In genomic region chr5:137822158-137822764, GRCh38 we compare ENCODE assay signal across 9 cellular contexts. TPM values are rescaled to one million over a fixed set of nuclear protein-coding genes. Genes with fewer than 3 reads are reported as not detected.
DNase-seq lines count a peak whose midpoint lies in the region; ATAC-seq, FAIRE-seq and TF ChIP-seq lines count a peak whose summit lies in the region.
"Had no signal": no experiment of that assay in that cellular context is flagged by ENCODE, and none has a peak within 500 bp of the region (broad histone marks: within the 10 kb centered on the region; RNA-seq: fewer than 3 reads in every experiment).

No MANE protein-coding gene starts in this region.

- no peaks in the 10 kb centered on the region for H3K36me3 ChIP-seq in H1 (ENCODE audit: control insufficient read depth in 2 of 4, insufficient read depth in 4 of 4, low read length in 3 of 4)

- H3K4me2 ChIP-seq in A549 = no peak overlapping the region
- no peak overlapping the region; a peak in 1 of 4 replicates for H3K4me2 ChIP-seq in H1 (ENCODE audit: insufficient read depth in 1 of 2, low read depth in 2 of 2, low read length in 2 of 2)

- H3K27ac ChIP-seq in A549 (no peak overlapping the region), H1 (ENCODE audit: low read depth, low read length) (no peak overlapping the region)

- H4K91ac ChIP-seq in H1 (replicated peaks; ENCODE audit: insufficient read length, low read length) = no peak overlapping the region

- no peak overlapping the region for H3K56ac ChIP-seq in H1 (replicated peaks; ENCODE audit: insufficient read length, low read depth, low read length)

- peak; percentile 84 to 94 for TF ChIP-seq RAD21 in A549 (conservative IDR thresholded peaks at IDR 0.05 in 1 of 2, IDR thresholded peaks at IDR 0.05 in 1 of 2)
- TF ChIP-seq RAD21 in H1 (IDR thresholded peaks at IDR 0.05 in 1 of 2, conservative IDR thresholded peaks at IDR 0.05 in 1 of 2; ENCODE audit: low read depth in 2 of 2, low read length in 2 of 2) = peak; percentile 88 to 90

- no peak overlapping the region for H3K14ac ChIP-seq in H1 (ENCODE audit: insufficient read length)

- H2BK15ac ChIP-seq in H1 (ENCODE audit: low read length) = no peak overlapping the region

- FAIRE-seq in A549 (lab: Jason Lieb, UNC) (no peak), H1 (lab: Jason Lieb, UNC) (peak; percentile 97)

- H3K4me1 ChIP-seq in A549 (peaks cover 26% of the 10 kb centered on the region), H1 (replicated peaks in 1 of 4; ENCODE audit: control insufficient read depth in 3 of 4, insufficient read depth in 4 of 4, low read length in 3 of 4) (peaks cover 0 to 4% (median 1%) of the 10 kb centered on the region in 4 experiments; a peak in 2 of 7 replicates)

- peaks cover 6% of the 10 kb centered on the region for H3K36me3 Mint-ChIP-seq in neural crest cell (ENCODE audit: low read depth)

- peaks cover 0 to 1% (median 0%) of the 10 kb centered on the region in 4 experiments; a peak in 1 of 7 replicates for H3K27me3 ChIP-seq in H1 (replicated peaks in 1 of 4; ENCODE audit: control insufficient read depth in 3 of 4, extremely low read depth in 1 of 4, insufficient read depth in 3 of 4, low read length in 3 of 4)

- 0 out of 2 replicates have a peak overlapping the region, but pooled peaks have one; percentile 36 for H2BK20ac ChIP-seq in H1 (ENCODE audit: low read length)

- ATAC-seq in A549 (peak; percentile 92 to 95), HG02970 (IDR thresholded peaks at IDR 0.05; ENCODE audit: low FRiP score, unreplicated experiment) (no peak), HG03457 (IDR thresholded peaks at IDR 0.05; ENCODE audit: unreplicated experiment) (no peak)

- H3K9me3 ChIP-seq in A549 = no peaks in the 10 kb centered on the region; the same call in 2 of the 3 replicates
- H3K9me3 ChIP-seq in H1 (ENCODE audit: insufficient read depth in 2 of 2, low read depth in 1 of 2, low read length in 1 of 2) = no peaks in the 10 kb centered on the region

- no peaks in the 10 kb centered on the region for H4K20me1 ChIP-seq in H1 (replicated peaks in 1 of 2; ENCODE audit: control insufficient read depth in 1 of 2, insufficient read depth in 2 of 2, low read length in 2 of 2)

- H3K4me3 ChIP-seq in A549 = no peak overlapping the region
- H3K4me3 ChIP-seq in GM12875 (ENCODE audit: low read depth, low read length) = no peak overlapping the region
- H3K4me3 ChIP-seq in H1 (ENCODE audit: extremely low read depth in 1 of 4, insufficient read depth in 2 of 4, low read depth in 3 of 4, low read length in 4 of 4) = no peak overlapping the region

- no peak overlapping the region for H4K5ac ChIP-seq in H1 (ENCODE audit: insufficient read length, low read depth, low read length)

- peaks cover 5% of the 10 kb centered on the region for H3K4me1 Mint-ChIP-seq in neural crest cell
- H3K4me1 Mint-ChIP-seq: central memory CD8-positive, alpha-beta T cell had no signal

- H3K23ac ChIP-seq in H1 (ENCODE audit: insufficient read length) = no peak overlapping the region

- H3K79me2 ChIP-seq in H1 (ENCODE audit: control insufficient read depth in 1 of 2, insufficient read depth in 2 of 2, low read length in 2 of 2) = no peaks in the 10 kb centered on the region

- no peak overlapping the region for H2BK5ac ChIP-seq in H1 (ENCODE audit: low read depth, low read length)

- POLR2A ChIA-PET in A549 (lab: Yijun Ruan, JAX) (interaction anchor here (1.1 kb wide), 1 partner anchor 68 kb away, joined by 3 read pairs; the partner anchor contains the start of gene HNRNPA0), H1 (lab: Charles Lee; ENCODE audit: partially characterized antibody) (interaction anchor here (1.1 to 1.3 kb wide), 3 partner anchors 43 to 69 kb away, joined by 3 to 5 read pairs (median 5); partner anchors contain the start of gene HNRNPA0)

- H4K8ac ChIP-seq in H1 (ENCODE audit: extremely low read depth, insufficient read depth, low read length) = no peak overlapping the region

- H3K4ac ChIP-seq in H1 (replicated peaks; ENCODE audit: insufficient read length, low read depth, low read length) = no peak overlapping the region

- intact Hi-C loops in posterior vena cava (cut with DNase I) = no loop called here

- no peak overlapping the region for H2BK120ac ChIP-seq in H1 (replicated peaks; ENCODE audit: low read depth, low read length)

- TF ChIP-seq CTCF in A549 (IDR thresholded peaks at IDR 0.05) = peak; percentile 74
- peak; percentile 38; the same call in 1 of the 2 replicates for TF ChIP-seq CTCF in GM12875 (IDR thresholded peaks at IDR 0.05; ENCODE audit: borderline replicate concordance, insufficient read depth, low read depth, low read length)
- peak; percentile 7 to 80 (median 76) for TF ChIP-seq CTCF in H1 (IDR thresholded peaks at IDR 0.05; ENCODE audit: control extremely low read depth in 1 of 3, insufficient read depth in 1 of 3, low read depth in 1 of 3, low read length in 3 of 3)
- peak; percentile 66 for TF ChIP-seq CTCF in neural crest cell (conservative IDR thresholded peaks at IDR 0.05)

- peaks cover 7% of the 10 kb centered on the region for H3K9me3 Mint-ChIP-seq in neural crest cell

- no peak overlapping the region for H3K27ac Mint-ChIP-seq in neural crest cell (ENCODE audit: unreplicated experiment)

- DNase-seq in A549 (ENCODE audit: low read depth in 1 of 2, low spot score in 1 of 2) (peak; percentile 69 to 73), NOMO-1 (lab: John Stamatoyannopoulos, UW; ENCODE audit: unreplicated experiment in 2 of 2) (peak; percentile 6 to 66), H1 (ENCODE audit: low read depth in 1 of 2, low spot score in 2 of 2) (peak; percentile 39 to 60), neural crest cell (ENCODE audit: low read depth, low spot score) (peak; percentile 47), posterior vena cava (ENCODE audit: low spot score) (no peak)

- H3K18ac ChIP-seq in H1 (ENCODE audit: extremely low read depth, low read length) = no peak overlapping the region

- no peak overlapping the region for H3K4me3 Mint-ChIP-seq in neural crest cell
- H3K4me3 Mint-ChIP-seq: central memory CD8-positive, alpha-beta T cell had no signal

- H3K9ac ChIP-seq in H1 (replicated peaks in 1 of 4; ENCODE audit: extremely low read depth in 1 of 4, low read depth in 3 of 4, low read length in 3 of 4) = no peak overlapping the region

- H3K27me3 Mint-ChIP-seq in neural crest cell (ENCODE audit: low read depth) = peaks cover 4% of the 10 kb centered on the region
- H3K27me3 Mint-ChIP-seq: central memory CD8-positive, alpha-beta T cell had no signal

- H2BK12ac ChIP-seq in H1 (ENCODE audit: low read depth, low read length) = no peak overlapping the region

- no peak for TF ChIP-seq POLR2A in A549 (IDR thresholded peaks at IDR 0.05; ENCODE audit: low read length)
- TF ChIP-seq POLR2A in H1 (IDR thresholded peaks at IDR 0.05; ENCODE audit: control extremely low read depth in 1 of 2, low read depth in 2 of 2, low read length in 2 of 2) = no peak

- 44% methylated on average over 6 of the region's 6 CpGs for WGBS in A549 (ENCODE audit: missing lambda C conversion rate)
- 26% methylated on average over 6 of the region's 6 CpGs; no CpG with 5 or more reads in 1 of the 2 experiments for WGBS in H1 (ENCODE audit: extremely low coverage in 1 of 2, insufficient coverage in 1 of 2, insufficient read length in 1 of 2, insufficient replicate concordance in 2 of 2, low coverage in 1 of 2, low lambda C conversion rate in 2 of 2, missing lambda C conversion rate in 1 of 2), 2 experiments

- H2AK5ac ChIP-seq in H1 (ENCODE audit: low read depth, low read length) = no peak overlapping the region

- TF ChIP-seq EP300 in A549 (IDR thresholded peaks at IDR 0.05) = no peak
- no peak for TF ChIP-seq EP300 in H1 (IDR thresholded peaks at IDR 0.05; ENCODE audit: borderline replicate concordance in 1 of 2, low read depth in 2 of 2, low read length in 2 of 2)

- H3K79me1 ChIP-seq in H1 (ENCODE audit: low read depth, low read length) = no peaks in the 10 kb centered on the region

- peak overlapping the region; percentile 81 for H2AFZ ChIP-seq in H1 (ENCODE audit: low read length)

- no peaks in the 10 kb centered on the region for H3K23me2 ChIP-seq in H1 (ENCODE audit: low read depth, low read length)

- CTCF ChIA-PET in A549 (lab: Yijun Ruan, JAX) (interaction anchor here (0.7 to 8.8 kb wide), 28 partner anchors 9 to 193 kb away, joined by 3 to 129 read pairs (median 5); partner anchors contain the start of genes HNRNPA0 and MYOT), H1 (lab: Charles Lee; ENCODE audit: partially characterized antibody) (interaction anchor here (0.7 to 2.4 kb wide), 24 partner anchors 11 to 277 kb away, joined by 3 to 61 read pairs (median 4); partner anchors contain the start of gene KLHL3)

TF ChIP-seq in A549, 52 proteins besides CTCF, POLR2A, EP300 and RAD21 (continues in another document):
- TF ChIP-seq HES2 (IDR thresholded peaks at IDR 0.05) = no peak

TF ChIP-seq in H1, 55 proteins besides CTCF, POLR2A, EP300 and RAD21 (continues in another document):
- TF ChIP-seq NRF1 (IDR thresholded peaks at IDR 0.05; ENCODE audit: low read depth, low read length) = no peak

RNA-seq across cellular contexts. Expression of gene MYOT, which starts 45.4 kb away (rescaled TPM):
- polyA plus RNA-seq in A549 (2011; rRNA removed) = 0.08 and 0.13 TPM in 2 replicates
- polyA plus RNA-seq in A549 (2012; cell fraction: cytosol; rRNA removed) = not detected in 2 replicates
- polyA plus RNA-seq in A549 (2012; cell fraction: nucleus; rRNA removed) = not detected in 2 replicates
- polyA plus RNA-seq in A549 (2017; fragmentation: RNase III; extraction: RNeasy Plus Mini Kit Qiagen cat#74134 plus additional on column Dnase treatment) = not detected in 3 replicates
- polyA minus RNA-seq in A549 (2011; rRNA and poly(A)+ RNA removed) = not detected in 2 replicates
- not detected in 2 replicates for total RNA-seq in H1 (2021; fragmentation: NEBNext Ultra II Directional; extraction: Animal tissue kit (Norgen Biotek cat#: 25700))
- not detected in 2 replicates for polyA plus RNA-seq in H1 (2011; rRNA removed)
- not detected for polyA plus RNA-seq in H1 (2011; cell fraction: cytosol; rRNA removed)
- not detected for polyA plus RNA-seq in H1 (2011; cell fraction: nucleus; rRNA removed)
- polyA plus RNA-seq in H1 (2012, experiment 1 of 2) = not detected in 4 replicates
- polyA plus RNA-seq in H1 (2012, experiment 2 of 2) = not detected
- polyA plus RNA-seq in H1 (2013, experiment 1 of 2) = not detected
- polyA plus RNA-seq in H1 (2013, experiment 2 of 2) = not detected
- polyA minus RNA-seq in H1 (2011; rRNA and poly(A)+ RNA removed) = not detected in 2 replicates
- not detected for polyA minus RNA-seq in H1 (2011; cell fraction: cytosol; rRNA and poly(A)+ RNA removed)
- not detected for polyA minus RNA-seq in H1 (2011; cell fraction: nucleus; rRNA and poly(A)+ RNA removed)
- not detected in 2 replicates for total RNA-seq in neural crest cell
- total RNA-seq in posterior vena cava = 10 to 100 TPM in 1 of 2 donors, 1 to 10 TPM in 1; 3.1 to 12.3 TPM

Comparison
In these comparisons a context has a peak if more than half of its experiments do, and no peak if none do; other contexts are left out.
1. ATAC-seq: peak in A549 (2 of 2); none in HG02970 (single experiment) and HG03457 (single experiment).
2. Of the 18 proteins assayed by ChIP-seq in both H1 and A549: peak only in H1: E2F6; only in A549: none; in both: CEBPB, CTCF and RAD21; in neither: 14.
3. Peak in every context shown above with its lines, with median percentiles within 50 percentile points of each other: CTCF ChIP-seq.